8 cellular contexts compared by ENCODE assay signal in genomic region chr14:91142214-91142668, GRCh38. TPM values are rescaled to one million over a fixed set of nuclear protein-coding genes. Genes with fewer than 3 reads are reported as not detected.
A peak's percentile ranks its signal among the peaks of the same experiment; 100 is the strongest.
DNase-seq lines count a peak whose midpoint lies in the region; ATAC-seq and TF ChIP-seq lines count a peak whose summit lies in the region.

No MANE protein-coding gene starts in this region.

- H3K27ac Mint-ChIP-seq in activated T-helper 17 cell treated with anti-CD3 and anti-CD28 coated beads, Interleukin-2, amount 50 U/mL, for 72 hours: no peak overlapping the region

- H3K4me3 ChIP-seq in GM12865 (ENCODE audit: low read depth, low read length): no peak overlapping the region

- DNase-seq in GM12865 (ENCODE audit: low read depth) (peak; percentile 85), HK-2 (ENCODE audit: unreplicated experiment) (no peak), NCI-H1436 (lab: John Stamatoyannopoulos, UW) (no peak), putamen (ENCODE audit: low spot score) (no peak)
- no peak for DNase-seq in stimulated activated CD8-positive, alpha-beta memory T cell treated with anti-CD3 and anti-CD28 coated beads, Interleukin-4, amount 100 ng/mL, for 48 hours

- H3K4me1 Mint-ChIP-seq in activated T-helper 17 cell treated with anti-CD3 and anti-CD28 coated beads, Interleukin-2, amount 50 U/mL, for 72 hours: peaks cover 24% of the 10 kb centered on the region

- H3K36me3 Mint-ChIP-seq in activated T-helper 17 cell treated with anti-CD3 and anti-CD28 coated beads, Interleukin-2, amount 50 U/mL, for 72 hours (ENCODE audit: low read depth): peaks cover 46% of the 10 kb centered on the region

- TF ChIP-seq CTCF in GM12865 (IDR thresholded peaks at IDR 0.05; ENCODE audit: insufficient read depth, low read depth, low read length, missing control alignments): no peak

- no peaks in the 10 kb centered on the region for H3K27me3 Mint-ChIP-seq in activated T-helper 17 cell treated with anti-CD3 and anti-CD28 coated beads, Interleukin-2, amount 50 U/mL, for 72 hours

- peak; percentile 93 for ATAC-seq in GM21367 (IDR thresholded peaks at IDR 0.05; ENCODE audit: unreplicated experiment)
- peak; percentile 80 for ATAC-seq in HG03457 (IDR thresholded peaks at IDR 0.05; ENCODE audit: unreplicated experiment)
- peak; percentile 33 for ATAC-seq in activated T-helper 17 cell treated with anti-CD3 and anti-CD28 coated beads, Interleukin-2, amount 50 U/mL, for 72 hours (replicated peaks)

- no peaks in the 10 kb centered on the region for H3K9me3 Mint-ChIP-seq in activated T-helper 17 cell treated with anti-CD3 and anti-CD28 coated beads, Interleukin-2, amount 50 U/mL, for 72 hours

- peak overlapping the region; percentile 46 for H3K4me3 Mint-ChIP-seq in activated T-helper 17 cell treated with anti-CD3 and anti-CD28 coated beads, Interleukin-2, amount 50 U/mL, for 72 hours

RNA-seq across cellular contexts. Expression of gene DGLUCY, which starts 28.4 kb away (rescaled TPM):
- 10 to 100 TPM; 73.8 to 88.7 TPM for total RNA-seq in activated T-helper 17 cell treated with anti-CD3 and anti-CD28 coated beads, Interleukin-2, amount 50 U/mL, for 72 hours

Comparison
In these comparisons a context has a peak if more than half of its experiments do, and no peak if none do; other contexts are left out.
1. ATAC-seq: peak in every context shown above with its lines; median percentile 93 in GM21367; 80 in HG03457; 33 in activated T-helper 17 cell treated with anti-CD3 and anti-CD28 coated beads, Interleukin-2, amount 50 U/mL, for 72 hours.